23 cellular contexts compared by ENCODE assay signal in the genomic region with DNA sequence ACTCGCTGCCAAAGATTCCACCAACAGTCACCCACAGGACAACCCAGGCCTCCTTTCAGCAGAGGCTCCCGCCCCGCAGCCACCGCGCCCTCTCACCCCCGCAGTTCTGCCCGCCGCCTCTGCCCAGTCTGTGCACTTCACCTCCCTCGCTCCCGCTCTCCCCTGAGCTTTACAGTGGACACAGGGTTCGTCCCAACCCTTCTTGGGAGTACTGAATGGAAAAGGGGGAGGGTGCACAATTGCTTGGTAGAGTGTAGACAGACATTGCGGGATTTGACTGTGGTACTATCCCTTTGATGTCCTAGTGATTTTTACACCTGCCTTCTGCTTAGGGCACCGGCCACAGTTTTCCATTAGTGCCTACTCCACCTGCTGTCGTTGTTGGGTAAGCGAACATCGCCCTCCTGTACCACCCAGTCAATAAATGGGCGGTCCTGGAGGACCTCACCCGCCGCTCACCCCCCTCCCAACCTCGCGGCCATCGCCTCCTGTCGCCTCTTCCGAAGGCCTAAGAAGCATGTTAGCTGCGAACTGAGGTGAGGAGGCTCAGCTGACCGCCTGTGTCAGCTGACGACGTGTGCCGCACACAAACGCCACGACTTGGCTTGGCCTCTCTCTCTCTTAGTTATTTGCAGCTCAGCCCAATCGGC. TPM values are rescaled to one million over a fixed set of nuclear protein-coding genes. Genes with fewer than 3 reads are reported as not detected.
DNase-seq lines count a peak whose midpoint lies in the region; ATAC-seq, FAIRE-seq and TF ChIP-seq lines count a peak whose summit lies in the region.
"Had no signal": no experiment of that assay in that cellular context is flagged by ENCODE, and none has a peak within 500 bp of the region (broad histone marks: within the 10 kb centered on the region; RNA-seq: fewer than 3 reads in every experiment).

No MANE protein-coding gene starts in this region.

- H3K4me3 ChIP-seq in HepG2 (replicated peaks in 1 of 3; ENCODE audit: insufficient read depth in 1 of 3, low read depth in 2 of 3, low read length in 3 of 3), result no peak overlapping the region
- H3K4me3 ChIP-seq in upper lobe of right lung, result no peak overlapping the region
- H3K4me3 ChIP-seq: SJSA1 had no signal

- H3K27me3 ChIP-seq in HepG2 (ENCODE audit: control insufficient read depth in 1 of 2, insufficient read depth in 2 of 2, low read length in 2 of 2), result no peaks in the 10 kb centered on the region
- H3K27me3 ChIP-seq in upper lobe of right lung, result peaks cover 16% of the 10 kb centered on the region
- H3K27me3 ChIP-seq: SJSA1 had no signal

- H3K79me2 ChIP-seq in HepG2 (ENCODE audit: insufficient read depth, low read length), result no peaks in the 10 kb centered on the region

- no peak overlapping the region for H3K4me2 ChIP-seq in HepG2 (ENCODE audit: low read depth, low read length)

- WGBS in HepG2 (ENCODE audit: low lambda C conversion rate), result 76% methylated on average over 32 of the region's 32 CpGs

- CTCF ChIA-PET in HepG2 (lab: Yijun Ruan, JAX; ENCODE audit: low intra/inter-chr PET ratio, low total read pairs), result no interaction called here

- no peak overlapping the region for H3K9ac ChIP-seq in HepG2 (ENCODE audit: insufficient read depth, low read depth, low read length)

- TF ChIP-seq RAD21 in HepG2 (CRISPR knock-in tag; IDR thresholded peaks at IDR 0.05), result no peak

- no peak for FAIRE-seq in HepG2 (lab: Jason Lieb, UNC)
- FAIRE-seq: G401.6, RCC 7860 had no signal

- no peak for TF ChIP-seq POLR2A in HepG2 (IDR thresholded peaks at IDR 0.05; ENCODE audit: insufficient read depth in 1 of 2, low read depth in 2 of 2, low read length in 2 of 2)

- TF ChIP-seq EP300 in HepG2 (IDR thresholded peaks at IDR 0.05; ENCODE audit: low read depth in 2 of 2, low read length in 2 of 2) (no peak), HepG2 (CRISPR knock-in tag; IDR thresholded peaks at IDR 0.05; ENCODE audit: borderline replicate concordance) (no peak)

- ATAC-seq in left cardiac atrium (no peak), left ventricle myocardium superior (no peak), HepG2 (peak; percentile 45; the same call in 1 of the 3 replicates), upper lobe of right lung (peak; percentile 9), HG02885 (IDR thresholded peaks at IDR 0.05; ENCODE audit: poor library complexity, unreplicated experiment) (no peak)
- ATAC-seq: CD8-positive, alpha-beta T cell; Right ventricle myocardium inferior had no signal

- POLR2A ChIA-PET in HepG2 (lab: Yijun Ruan, JAX), result no interaction called here

- intact Hi-C loops in left cardiac atrium (cut with DNase I), result no loop called here
- intact Hi-C loops in left ventricle myocardium superior (cut with micrococcal nuclease), result no loop called here
- intact Hi-C loops in HepG2 (cut with micrococcal nuclease; ENCODE audit: unreplicated experiment), result no loop called here
- intact Hi-C loops in upper lobe of right lung (cut with DNase I), result no loop called here

- TF ChIP-seq CTCF in HepG2 (CRISPR knock-in tag; IDR thresholded peaks at IDR 0.05), result no peak
- TF ChIP-seq CTCF in upper lobe of right lung (IDR thresholded peaks at IDR 0.05), result no peak

- no peaks in the 10 kb centered on the region for H3K36me3 ChIP-seq in HepG2 (replicated peaks in 1 of 2; ENCODE audit: control insufficient read depth in 1 of 2, insufficient read depth in 2 of 2, low read length in 2 of 2)
- H3K36me3 ChIP-seq in upper lobe of right lung, result no peaks in the 10 kb centered on the region
- H3K36me3 ChIP-seq: SJSA1 had no signal

- H3K9me3 ChIP-seq in HepG2 (ENCODE audit: low read length), result no peaks in the 10 kb centered on the region
- no peaks in the 10 kb centered on the region for H3K9me3 ChIP-seq in upper lobe of right lung
- H3K9me3 ChIP-seq: SJSA1 had no signal

- peak; percentile 16 for DNase-seq in left cardiac atrium
- no peak for DNase-seq in left ventricle myocardium superior
- peak; percentile 33 for DNase-seq in ecto neural progenitor cell (ENCODE audit: low spot score)
- no peak for DNase-seq in HepG2 (ENCODE audit: low spot score)
- DNase-seq in upper lobe of right lung, result peak; percentile 65
- DNase-seq in AG08396 (ENCODE audit: low spot score), result no peak
- no peak for DNase-seq in stimulated activated naive CD4-positive, alpha-beta T cell treated with Interleukin-2 at 50 U/mL for 16 hours (lab: John Stamatoyannopoulos, UW)
- DNase-seq: AML-193; C1 segment of cervical spinal cord; CD8-positive, alpha-beta T cell; HCEC 1CT; IMR-90; NCI-H1105; NCI-H146; NCI-H2029 treated with DMSO at 0.1 percent for 48 hours; NCI-H2171 treated with DMSO at 0.1 percent for 48 hours; NCI-H524 treated with DMSO at 0.1 percent for 48 hours; OCI-M1 had no signal

- H2AFZ ChIP-seq in HepG2 (ENCODE audit: low read length), result no peak overlapping the region

- no peaks in the 10 kb centered on the region for H4K20me1 ChIP-seq in HepG2 (ENCODE audit: insufficient read depth, low read length)

- BruUV-seq in HepG2 (replicated peaks; lab: Mats Ljungman, UMichigan), result no TSS peak

- H3K27ac ChIP-seq in HepG2 (ENCODE audit: extremely low read length, insufficient read depth, low read length) (no peak overlapping the region), upper lobe of right lung (no peak overlapping the region)
- H3K27ac ChIP-seq: SJSA1 had no signal

- H3K4me1 ChIP-seq in HepG2 (ENCODE audit: insufficient read depth, low read length) (peaks cover 1% of the 10 kb centered on the region; the same call in 1 of the 2 replicates), upper lobe of right lung (no peaks in the 10 kb centered on the region)
- H3K4me1 ChIP-seq: SJSA1 had no signal

- in situ Hi-C loops in HepG2 (cut with HindIII; ENCODE audit: extremely low pct_ligation_motif_present, low pct_unique_long_range_greater_than_20kb), result no loop called here

TF ChIP-seq in HepG2, 621 proteins besides CTCF, POLR2A, EP300 and RAD21 (continues in another document):
- TF ChIP-seq, protein P1, sequence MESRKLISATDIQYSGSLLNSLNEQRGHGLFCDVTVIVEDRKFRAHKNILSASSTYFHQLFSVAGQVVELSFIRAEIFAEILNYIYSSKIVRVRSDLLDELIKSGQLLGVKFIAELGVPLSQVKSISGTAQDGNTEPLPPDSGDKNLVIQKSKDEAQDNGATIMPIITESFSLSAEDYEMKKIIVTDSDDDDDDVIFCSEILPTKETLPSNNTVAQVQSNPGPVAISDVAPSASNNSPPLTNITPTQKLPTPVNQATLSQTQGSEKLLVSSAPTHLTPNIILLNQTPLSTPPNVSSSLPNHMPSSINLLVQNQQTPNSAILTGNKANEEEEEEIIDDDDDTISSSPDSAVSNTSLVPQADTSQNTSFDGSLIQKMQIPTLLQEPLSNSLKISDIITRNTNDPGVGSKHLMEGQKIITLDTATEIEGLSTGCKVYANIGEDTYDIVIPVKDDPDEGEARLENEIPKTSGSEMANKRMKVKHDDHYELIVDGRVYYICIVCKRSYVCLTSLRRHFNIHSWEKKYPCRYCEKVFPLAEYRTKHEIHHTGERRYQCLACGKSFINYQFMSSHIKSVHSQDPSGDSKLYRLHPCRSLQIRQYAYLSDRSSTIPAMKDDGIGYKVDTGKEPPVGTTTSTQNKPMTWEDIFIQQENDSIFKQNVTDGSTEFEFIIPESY (CRISPR knock-in tag; IDR thresholded peaks at IDR 0.05), result peak; percentile 83
- TF ChIP-seq SNAI1 (CRISPR knock-in tag; IDR thresholded peaks at IDR 0.05; ENCODE audit: borderline replicate concordance), result no peak

RNA-seq across cellular contexts. Expression of gene NBPF11, which starts 9.3 kb away (rescaled TPM):
- total RNA-seq in left cardiac atrium (1 to 10 TPM; 3.8 to 5.0 TPM), left ventricle myocardium superior (3.2 TPM), HepG2 (2016; rRNA removed; fragmentation: Illumina TruSeq; extraction: Trizol) (3.9 and 5.0 TPM in 2 replicates), upper lobe of right lung (14.9 TPM)
- 1.3 and 1.7 TPM in 2 replicates for total RNA-seq in HepG2 (2016; cell fraction: cytosol; rRNA removed; fragmentation: Illumina TruSeq; extraction: Trizol; ENCODE audit: low read depth)
- total RNA-seq in HepG2 (2016; cell fraction: insoluble cytoplasmic fraction; rRNA removed; fragmentation: Illumina TruSeq; extraction: Trizol), result 3.1 and 4.9 TPM in 2 replicates
- 3.1 and 3.3 TPM in 2 replicates for total RNA-seq in HepG2 (2016; cell fraction: membrane; rRNA removed; fragmentation: Illumina TruSeq; extraction: Trizol)
- total RNA-seq in HepG2 (2016; cell fraction: nucleus; rRNA removed; fragmentation: Illumina TruSeq; extraction: Trizol), result 8.6 and 10.7 TPM in 2 replicates
- 8.1 and 8.2 TPM in 2 replicates for polyA plus RNA-seq in HepG2 (2011; rRNA removed)
- polyA plus RNA-seq in HepG2 (2011; cell fraction: cytosol; rRNA removed), result 2.8 and 3.6 TPM in 2 replicates
- 18.2 and 18.6 TPM in 2 replicates for polyA plus RNA-seq in HepG2 (2011; cell fraction: nucleus; rRNA removed)
- 4.5 and 4.9 TPM in 2 replicates for polyA plus RNA-seq in HepG2 (2012)
- polyA plus RNA-seq in HepG2 (2016; cell fraction: cytosol; fragmentation: Illumina TruSeq; extraction: Trizol; ENCODE audit: low read depth), result 0.84 and 0.85 TPM in 2 replicates
- polyA plus RNA-seq in HepG2 (2016; cell fraction: insoluble cytoplasmic fraction; fragmentation: Illumina TruSeq; extraction: Trizol; ENCODE audit: low read depth), result 3.3 and 3.4 TPM in 2 replicates
- polyA plus RNA-seq in HepG2 (2016; cell fraction: membrane; fragmentation: Illumina TruSeq; extraction: Trizol; ENCODE audit: low read depth), result 1.6 TPM in 2 replicates
- 19.8 and 20.7 TPM in 2 replicates for polyA plus RNA-seq in HepG2 (2016; cell fraction: nucleus; fragmentation: Illumina TruSeq; extraction: Trizol; ENCODE audit: insufficient read depth, low read depth)
- polyA minus RNA-seq in HepG2 (2011; rRNA and poly(A)+ RNA removed; ENCODE audit: low replicate concordance), result 4.7 and 8.9 TPM in 2 replicates
- 1.2 and 2.3 TPM in 2 replicates for polyA minus RNA-seq in HepG2 (2011; cell fraction: cytosol; rRNA and poly(A)+ RNA removed)
- 12.2 and 12.3 TPM in 2 replicates for polyA minus RNA-seq in HepG2 (2011; cell fraction: nucleus; rRNA and poly(A)+ RNA removed)

Comparison
In these comparisons a context has a peak if more than half of its experiments do, and no peak if none do; other contexts are left out.
1. DNase-seq: peak in left cardiac atrium (single experiment), ecto neural progenitor cell (single experiment) and upper lobe of right lung (single experiment); none in left ventricle myocardium superior (single experiment), HepG2 (single experiment), AG08396 (single experiment) and stimulated activated naive CD4-positive, alpha-beta T cell treated with Interleukin-2 at 50 U/mL for 16 hours (single experiment).
2. ATAC-seq: peak in HepG2 (single experiment) and upper lobe of right lung (single experiment); none in left cardiac atrium (0 of 2), left ventricle myocardium superior (single experiment) and HG02885 (single experiment).